Comparison of ENCODE assay signal across 8 cellular contexts in the genomic region with DNA sequence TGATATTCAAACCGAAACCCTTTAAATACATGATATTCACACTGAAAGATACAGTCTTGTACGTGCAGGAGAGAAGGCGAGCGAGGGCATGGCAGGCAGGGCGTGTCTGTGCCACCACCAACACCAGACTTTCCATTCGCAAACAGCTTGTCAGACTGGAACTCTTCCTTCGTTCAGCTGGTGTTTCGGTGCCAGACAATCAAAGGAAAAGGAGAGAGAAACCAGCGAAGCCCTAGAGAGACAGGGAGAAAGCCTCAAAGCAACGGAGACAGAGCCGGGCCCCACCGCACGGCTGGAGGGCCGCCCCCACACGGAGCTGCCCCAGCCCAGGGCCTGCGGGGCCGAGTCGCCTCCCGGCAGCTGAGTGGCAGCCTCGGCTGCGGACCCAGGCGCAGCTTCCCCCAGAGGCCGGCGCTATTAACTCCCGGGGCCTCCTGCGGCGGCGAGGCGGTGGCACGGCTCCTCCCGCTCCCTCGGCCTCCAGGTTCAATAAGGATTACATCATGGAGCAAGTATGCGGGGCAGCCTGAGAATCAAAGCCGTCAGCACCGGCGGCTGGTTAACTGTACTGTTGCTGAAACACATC. TPM values are rescaled to one million over a fixed set of nuclear protein-coding genes. Genes with fewer than 3 reads are reported as not detected.
A peak's percentile ranks its signal among the peaks of the same experiment; 100 is the strongest.
DNase-seq lines count a peak whose midpoint lies in the region; ATAC-seq and TF ChIP-seq lines count a peak whose summit lies in the region.

No MANE protein-coding gene starts in this region.

- no peaks in the 10 kb centered on the region for H3K36me3 ChIP-seq in OCI-LY3 (replicated peaks; ENCODE audit: low read depth, low read length)
- no peaks in the 10 kb centered on the region for H3K36me3 ChIP-seq in iPS-20b (ENCODE audit: insufficient read depth, low read depth, low read length)
- no peaks in the 10 kb centered on the region for H3K36me3 ChIP-seq in sigmoid colon

- 2 to 4% methylated on average over 36 of the region's 36 CpGs for WGBS in sigmoid colon, 2 donors

- DNase-seq in CD14-positive monocyte (ENCODE audit: low spot score) (no peak), HFF-Myc (ENCODE audit: extremely low read depth, low read depth) (no peak), MCF 10A (ENCODE audit: unreplicated experiment) (peak; percentile 78), sigmoid colon (peak; percentile 75)

- peak overlapping the region; percentile 79 to 95 for H3K4me3 Mint-ChIP-seq in CD14-positive monocyte
- peak overlapping the region; percentile 11 for H3K4me3 Mint-ChIP-seq in MCF 10A (ENCODE audit: unreplicated experiment)

- H3K27ac ChIP-seq in OCI-LY3 (ENCODE audit: low read length) = no peak overlapping the region
- H3K27ac ChIP-seq in iPS-20b (ENCODE audit: low read length) = no peak overlapping the region
- peak overlapping the region; percentile 58 to 83 (median 74) for H3K27ac ChIP-seq in sigmoid colon

- H2AFZ ChIP-seq in OCI-LY3 (ENCODE audit: low read depth, low read length) = peak overlapping the region; percentile 80

- H3K9me3 Mint-ChIP-seq in CD14-positive monocyte (peaks cover 0 to 18% (median 3%) of the 10 kb centered on the region in 7 donors), MCF 10A (ENCODE audit: unreplicated experiment) (no peaks in the 10 kb centered on the region)

- H3K27me3 ChIP-seq in OCI-LY3 (ENCODE audit: low read depth, low read length) (peaks cover 4% of the 10 kb centered on the region; the same call in 1 of the 2 replicates), iPS-20b (ENCODE audit: insufficient read depth, low read length) (peaks cover 96% of the 10 kb centered on the region), sigmoid colon (peaks cover 0 to 19% (median 4%) of the 10 kb centered on the region in 3 donors)

- peaks cover 14% of the 10 kb centered on the region for H3K4me1 ChIP-seq in OCI-LY3 (ENCODE audit: low read length)
- peaks cover 15% of the 10 kb centered on the region; the same call in 1 of the 2 replicates for H3K4me1 ChIP-seq in iPS-20b (ENCODE audit: insufficient read depth, low read length)
- peaks cover 0 to 15% (median 13%) of the 10 kb centered on the region in 4 donors for H3K4me1 ChIP-seq in sigmoid colon

- H3K9ac ChIP-seq in OCI-LY3 (ENCODE audit: low read length) (peak overlapping the region; percentile 36), iPS-20b (ENCODE audit: low read depth, low read length) (peak overlapping the region; percentile 65; the same call in 1 of the 2 replicates)

- H3K36me3 Mint-ChIP-seq in CD14-positive monocyte = peaks cover 2 to 10% of the 10 kb centered on the region in 2 donors
- H3K36me3 Mint-ChIP-seq in MCF 10A (ENCODE audit: insufficient read depth, unreplicated experiment) = no peaks in the 10 kb centered on the region

- no peaks in the 10 kb centered on the region for H3K79me2 ChIP-seq in OCI-LY3 (ENCODE audit: low read length)

- no peaks in the 10 kb centered on the region for H4K20me1 ChIP-seq in OCI-LY3 (ENCODE audit: insufficient read depth, low read length)

- TF ChIP-seq POLR2A in sigmoid colon (IDR thresholded peaks at IDR 0.05) = no peak

- H3K4me1 Mint-ChIP-seq in CD14-positive monocyte (peaks cover 21% of the 10 kb centered on the region), MCF 10A (ENCODE audit: insufficient read depth, unreplicated experiment) (peaks cover 9% of the 10 kb centered on the region)

- CTCF ChIA-PET in MCF 10A (lab: Yijun Ruan, JAX) = interaction anchor here (2.0 kb wide), 1 partner anchor 358 kb away, joined by 5 read pairs; no protein-coding TSS in a partner anchor

- no peaks in the 10 kb centered on the region for H3K9me3 ChIP-seq in OCI-LY3 (ENCODE audit: insufficient read depth, low read length)
- no peaks in the 10 kb centered on the region for H3K9me3 ChIP-seq in iPS-20b (ENCODE audit: insufficient read depth, low read depth, low read length)
- H3K9me3 ChIP-seq in sigmoid colon = no peaks in the 10 kb centered on the region

- intact Hi-C loops in CD14-positive monocyte (cut with micrococcal nuclease) = no loop called here
- intact Hi-C loops in MCF 10A (cut with micrococcal nuclease) = no loop called here
- intact Hi-C loops in sigmoid colon (cut with DNase I) = loop anchor here (10.0 kb wide), 1 partner anchor 131 kb away; the partner anchor contains the start of gene SNX3

- no peak overlapping the region for H3K27ac Mint-ChIP-seq in CD14-positive monocyte
- H3K27ac Mint-ChIP-seq in MCF 10A (ENCODE audit: low read depth, unreplicated experiment) = peak overlapping the region; percentile 25

- no peak for ATAC-seq in HG03280 (IDR thresholded peaks at IDR 0.05; ENCODE audit: unreplicated experiment)
- ATAC-seq in HG03139 (IDR thresholded peaks at IDR 0.05; ENCODE audit: unreplicated experiment) = no peak

- H3K4me3 ChIP-seq in HFF-Myc (replicated peaks; ENCODE audit: low read depth, low read length) (peak overlapping the region; percentile 29), OCI-LY3 (ENCODE audit: low read length) (peak overlapping the region; percentile 71), iPS-20b (ENCODE audit: low read length) (peak overlapping the region; percentile 64; the same call in 1 of the 2 replicates), sigmoid colon (peak overlapping the region; percentile 20 to 54 (median 50))

- TSS peak; percentile 86 for BruUV-seq in MCF 10A (replicated peaks; lab: Mats Ljungman, UMichigan)

- H3K27me3 Mint-ChIP-seq in CD14-positive monocyte (ENCODE audit: low read depth in 3 of 3) (peaks cover 86 to 90% (median 89%) of the 10 kb centered on the region in 3 donors), MCF 10A (ENCODE audit: insufficient read depth, unreplicated experiment) (no peaks in the 10 kb centered on the region)

- no peak for TF ChIP-seq EP300 in sigmoid colon (IDR thresholded peaks at IDR 0.05)

- TF ChIP-seq CTCF in CD14-positive monocyte (IDR thresholded peaks at IDR 0.05) = no peak
- no peak for TF ChIP-seq CTCF in HFF-Myc (IDR thresholded peaks at IDR 0.05; ENCODE audit: low read depth, low read length, missing control alignments)
- TF ChIP-seq CTCF in OCI-LY3 (IDR thresholded peaks at IDR 0.05; ENCODE audit: low read depth, low read length) = no peak
- no peak for TF ChIP-seq CTCF in MCF 10A (IDR thresholded peaks at IDR 0.05; ENCODE audit: unreplicated experiment)
- TF ChIP-seq CTCF in sigmoid colon (IDR thresholded peaks at IDR 0.05) = no peak

- POLR2A ChIA-PET in MCF 10A (lab: Yijun Ruan, JAX) = no interaction called here

- H3K4me2 ChIP-seq in OCI-LY3 (ENCODE audit: low read length) = peak overlapping the region; percentile 64

RNA-seq across cellular contexts. Expression of gene NR2E1, which starts 32.1 kb away (rescaled TPM):
- polyA plus RNA-seq in CD14-positive monocyte (not detected), sigmoid colon (not detected)
- total RNA-seq in MCF 10A (2022) (not detected in 2 replicates), sigmoid colon (not detected)

RNA-seq across cellular contexts. Expression of gene OSTM1, which starts 59.1 kb away (rescaled TPM):
- polyA plus RNA-seq in CD14-positive monocyte (10 to 100 TPM; 49.7 to 60.1 TPM), sigmoid colon (10 to 100 TPM in 1 of 3 donors, 1 to 10 TPM in 2; 3.6 to 10.6 (median 9.5) TPM)
- total RNA-seq in MCF 10A (2022) (35.5 and 71.8 TPM in 2 replicates), sigmoid colon (100 to 1,000 TPM in 2 of 4 donors, 10 to 100 TPM in 2; 48.9 to 267 (median 106) TPM)

Comparison
In these comparisons a context has a peak if more than half of its experiments do, and no peak if none do; other contexts are left out.
1. DNase-seq: peak in MCF 10A (single experiment) and sigmoid colon (single experiment); none in CD14-positive monocyte (single experiment) and HFF-Myc (single experiment).
2. H3K27ac ChIP-seq: peak in sigmoid colon (4 of 4); none in OCI-LY3 (single experiment) and iPS-20b (single experiment).
3. Peak in every context shown above with its lines, with median percentiles within 50 percentile points of each other: H3K4me3 ChIP-seq.